Comparison of ENCODE assay signal across 11 cellular contexts in the genomic region with DNA sequence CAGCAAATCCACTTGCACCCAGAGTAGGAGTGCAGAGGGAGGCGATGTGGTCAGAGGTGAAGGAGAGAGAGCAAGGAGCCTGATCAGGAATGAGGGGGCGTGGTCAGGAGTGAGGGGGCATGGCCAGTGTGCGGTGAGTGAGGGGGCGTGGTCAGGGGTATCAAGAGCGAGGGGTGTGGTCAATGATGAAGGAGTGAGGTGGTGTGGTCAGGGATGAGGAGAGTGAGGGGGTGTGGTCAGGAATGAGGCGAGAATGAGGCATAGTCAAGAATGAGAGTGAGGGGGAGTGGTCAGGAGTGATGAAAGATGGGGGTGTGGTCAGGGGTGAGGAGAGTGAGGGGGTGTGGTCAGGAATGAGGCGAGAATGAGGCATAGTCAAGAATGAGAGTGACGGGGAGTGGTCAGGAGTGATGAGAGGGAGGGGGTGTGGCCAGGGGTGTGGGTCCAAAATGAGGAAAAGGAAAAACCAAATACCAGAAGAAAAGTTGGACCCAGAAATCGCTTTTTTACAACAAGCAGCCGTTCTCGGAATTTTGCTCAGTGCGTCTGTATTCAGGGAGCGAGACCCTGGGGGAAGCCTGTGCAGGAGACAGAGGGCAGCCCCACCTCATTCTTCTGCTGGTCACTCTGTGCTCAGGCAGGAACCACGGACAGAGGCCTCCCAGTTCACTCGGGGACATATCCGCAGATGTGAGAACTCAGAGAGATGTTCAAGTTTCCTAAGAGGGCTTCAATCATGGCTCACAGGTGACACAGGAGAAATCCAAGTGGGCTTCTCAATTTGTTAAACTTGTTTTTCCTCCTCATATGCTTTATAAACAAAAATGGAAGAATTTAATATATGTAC. TPM values are rescaled to one million over a fixed set of nuclear protein-coding genes. Genes with fewer than 3 reads are reported as not detected.
DNase-seq lines count a peak whose midpoint lies in the region; ATAC-seq and TF ChIP-seq lines count a peak whose summit lies in the region.
"Had no signal": no experiment of that assay in that cellular context is flagged by ENCODE, and none has a peak within 500 bp of the region (broad histone marks: within the 10 kb centered on the region; RNA-seq: fewer than 3 reads in every experiment).

No MANE protein-coding gene starts in this region.

- H3K36me3 ChIP-seq in ascending aorta = no peaks in the 10 kb centered on the region

- H3K27ac ChIP-seq in ascending aorta = no peak overlapping the region
- H3K27ac ChIP-seq: psoas muscle had no signal

- no peaks in the 10 kb centered on the region for H3K27me3 ChIP-seq in ascending aorta

- peaks cover 0 to 6% of the 10 kb centered on the region in 2 donors for H3K9me3 ChIP-seq in ascending aorta
- H3K9me3 ChIP-seq: psoas muscle had no signal

- intact Hi-C loops in ascending aorta (cut with DNase I) = no loop called here

- no peaks in the 10 kb centered on the region for H3K36me3 Mint-ChIP-seq in nephron (ENCODE audit: low read depth)

- peak; percentile 43 for DNase-seq in EH (ENCODE audit: low read depth)
- DNase-seq in M059J (ENCODE audit: low read depth) = peak; percentile 43
- DNase-seq in ecto neural progenitor cell (ENCODE audit: low spot score) = peak; percentile 88
- DNase-seq in ascending aorta (ENCODE audit: low spot score in 2 of 2) = no peak
- no peak for DNase-seq in effector CD8-positive, alpha-beta T cell (lab: John Stamatoyannopoulos, UW)
- DNase-seq: activated gamma-delta T cell treated with Interleukin-2 at 50 U/mL for 16 hours, NCI-H1694 had no signal

- peak overlapping the region in 1 of 3 experiments; percentile 9 for H3K27ac Mint-ChIP-seq in nephron

- no peak overlapping the region for H3K4me3 ChIP-seq in ascending aorta
- H3K4me3 ChIP-seq: psoas muscle had no signal

- peaks cover 5% of the 10 kb centered on the region for H3K27me3 Mint-ChIP-seq in nephron (ENCODE audit: low read depth)

- H3K4me3 Mint-ChIP-seq in nephron = peak overlapping the region in 2 of 3 experiments; percentile 23 to 34

- no peak for ATAC-seq in HG02759 (IDR thresholded peaks at IDR 0.05; ENCODE audit: unreplicated experiment)
- ATAC-seq in HG03521 (IDR thresholded peaks at IDR 0.05; ENCODE audit: unreplicated experiment) = no peak
- ATAC-seq: psoas muscle had no signal

- TF ChIP-seq CTCF in nephron (IDR thresholded peaks at IDR 0.05; ENCODE audit: unreplicated experiment in 3 of 3) (no peak), ascending aorta (IDR thresholded peaks at IDR 0.05) (no peak)

- H3K9me3 Mint-ChIP-seq in nephron = peaks cover 8% of the 10 kb centered on the region

- no peaks in the 10 kb centered on the region for H3K4me1 ChIP-seq in ascending aorta
- H3K4me1 ChIP-seq: psoas muscle had no signal

- H3K4me1 Mint-ChIP-seq in nephron = no peaks in the 10 kb centered on the region

RNA-seq across cellular contexts. Expression of gene MAGEA1, which starts 47.5 kb away (rescaled TPM):
- 8.0 and 11.7 TPM in 2 replicates for total RNA-seq in M059J (2014; rRNA removed; shearing (Covaris generic))
- total RNA-seq in ascending aorta = not detected
- total RNA-seq: psoas muscle had no signal

Comparison
In these comparisons a context has a peak if more than half of its experiments do, and no peak if none do; other contexts are left out.
1. DNase-seq: peak in EH (single experiment), M059J (single experiment) and ecto neural progenitor cell (single experiment); none in ascending aorta (0 of 2) and effector CD8-positive, alpha-beta T cell (single experiment).